In genomic region chr11:48116843-48117242, GRCh38 we compare ENCODE assay signal across 9 cellular contexts.
DNase-seq lines count a peak whose midpoint lies in the region; ATAC-seq and TF ChIP-seq lines count a peak whose summit lies in the region.
"Had no signal": no experiment of that assay in that cellular context is flagged by ENCODE, and none has a peak within 500 bp of the region (broad histone marks: within the 10 kb centered on the region; RNA-seq: fewer than 3 reads in every experiment).

No MANE protein-coding gene starts in this region.

- DNase-seq in AG09319 (ENCODE audit: extremely low read depth, low read depth) (no peak), RWPE1 (ENCODE audit: low spot score) (no peak), right atrium auricular region (ENCODE audit: low spot score) (no peak), NCI-H2029 (lab: John Stamatoyannopoulos, UW) (no peak), NOMO-1 treated with DMSO at 0.1 percent for 48 hours (lab: John Stamatoyannopoulos, UW; ENCODE audit: unreplicated experiment) (no peak), inferior parietal cortex (ENCODE audit: extremely low spot score) (no peak)
- DNase-seq: aorta had no signal

- CTCF ChIA-PET in RWPE1 (lab: Yijun Ruan, JAX), result interaction anchor here (0.7 kb wide), 1 partner anchor 10 kb away, joined by 4 read pairs; no protein-coding TSS in a partner anchor

- no peak overlapping the region for H3K27ac ChIP-seq in RWPE1
- H3K27ac ChIP-seq in right atrium auricular region, result no peak overlapping the region

- POLR2A ChIA-PET in RWPE1 (lab: Yijun Ruan, JAX; ENCODE audit: low non-redundant PET), result no interaction called here

- H3K4me3 ChIP-seq in right atrium auricular region, result no peak overlapping the region

- peak; percentile 67 for ATAC-seq in GM19351 (IDR thresholded peaks at IDR 0.05; ENCODE audit: unreplicated experiment)
- no peak for ATAC-seq in GM21619 (IDR thresholded peaks at IDR 0.05; ENCODE audit: unreplicated experiment)

- TF ChIP-seq CTCF in AG09319 (IDR thresholded peaks at IDR 0.05; ENCODE audit: low read depth, low read length) (peak; percentile 34), RWPE1 (conservative IDR thresholded peaks at IDR 0.05; ENCODE audit: low read depth) (peak; percentile 28), right atrium auricular region (IDR thresholded peaks at IDR 0.05) (peak; percentile 35 to 63)

- peaks cover 0 to 15% of the 10 kb centered on the region in 2 donors for H3K9me3 ChIP-seq in right atrium auricular region

- no peaks in the 10 kb centered on the region for H3K27me3 ChIP-seq in right atrium auricular region

- no peaks in the 10 kb centered on the region for H3K36me3 ChIP-seq in right atrium auricular region

- no peaks in the 10 kb centered on the region for H3K4me1 ChIP-seq in right atrium auricular region
